In the genomic region with DNA sequence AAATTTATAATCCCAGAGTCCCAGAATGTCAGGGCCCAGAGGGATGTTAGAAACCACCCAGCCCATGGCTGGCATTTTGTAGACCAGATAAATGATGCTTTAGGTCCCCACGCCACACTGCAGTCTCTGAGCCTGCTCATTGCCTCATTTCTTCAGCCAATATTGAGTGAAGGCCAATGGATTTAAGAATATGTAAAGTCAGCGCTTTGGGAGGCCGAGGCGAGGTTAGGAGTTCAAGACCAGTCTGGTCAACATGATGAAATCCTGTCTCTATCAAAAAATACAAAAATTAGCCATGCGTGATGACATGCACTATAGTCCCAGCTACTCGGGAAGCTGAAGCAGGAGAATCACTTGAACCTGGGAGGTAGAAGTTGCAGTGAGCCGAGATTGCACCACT, we compare ENCODE assay signal across 26 cellular contexts. TPM values are rescaled to one million over a fixed set of nuclear protein-coding genes. Genes with fewer than 3 reads are reported as not detected.
DNase-seq lines count a peak whose midpoint lies in the region; ATAC-seq, FAIRE-seq and TF ChIP-seq lines count a peak whose summit lies in the region.
"Had no signal": no experiment of that assay in that cellular context is flagged by ENCODE, and none has a peak within 500 bp of the region (broad histone marks: within the 10 kb centered on the region; RNA-seq: fewer than 3 reads in every experiment).

No MANE protein-coding gene starts in this region.

- no peaks in the 10 kb centered on the region for H3K9me2 ChIP-seq in MM.1S (replicated peaks; ENCODE audit: insufficient read depth, low read length)

- H3K4me1 ChIP-seq in A549 (peaks cover 15% of the 10 kb centered on the region), MM.1S (ENCODE audit: low read length) (no peaks in the 10 kb centered on the region)
- H3K4me1 ChIP-seq: BE2C, HAP-1 had no signal

- no peaks in the 10 kb centered on the region for H4K20me1 ChIP-seq in MM.1S (ENCODE audit: insufficient read depth, low read length)
- H4K20me1 ChIP-seq: BLaER1 treated with 17β-estradiol and CSF1 and Interleukin-3, amounts not matched to agents 10 nM and 100 nM had no signal

- TF ChIP-seq CTCF in A549 (IDR thresholded peaks at IDR 0.05) (no peak), MM.1S (IDR thresholded peaks at IDR 0.05; ENCODE audit: low read length) (no peak), natural killer cell (IDR thresholded peaks at IDR 0.05) (no peak)

- TF ChIP-seq EP300 in A549 (IDR thresholded peaks at IDR 0.05): no peak

- H3K9ac ChIP-seq in MM.1S (ENCODE audit: low read length): no peak overlapping the region
- H3K9ac ChIP-seq: BLaER1 treated with 17β-estradiol and CSF1 and Interleukin-3, amounts not matched to agents 10 nM and 100 nM had no signal

- H3K4me3 Mint-ChIP-seq in activated naive CD4-positive, alpha-beta T cell treated with anti-CD3 and anti-CD28 coated beads, Interleukin-2, amount 50 U/mL, for 24 hours: no peak overlapping the region
- H3K4me3 Mint-ChIP-seq in natural killer cell: no peak overlapping the region
- H3K4me3 Mint-ChIP-seq: CD14-positive monocyte; CD4-positive, alpha-beta T cell; CD8-positive, alpha-beta memory T cell; HFFc6 had no signal

- H3K4me1 Mint-ChIP-seq in activated naive CD4-positive, alpha-beta T cell treated with anti-CD3 and anti-CD28 coated beads, Interleukin-2, amount 50 U/mL, for 24 hours: no peaks in the 10 kb centered on the region
- peaks cover 0 to 5% of the 10 kb centered on the region in 2 donors for H3K4me1 Mint-ChIP-seq in natural killer cell
- H3K4me1 Mint-ChIP-seq: CD14-positive monocyte; CD8-positive, alpha-beta memory T cell had no signal

- ATAC-seq in A549 (no peak), left colon (no peak), natural killer cell (no peak)

- POLR2A ChIA-PET in A549 (lab: Yijun Ruan, JAX): no interaction called here

- no peaks in the 10 kb centered on the region for H3K79me2 ChIP-seq in MM.1S (ENCODE audit: low read length)

- WGBS in A549 (ENCODE audit: missing lambda C conversion rate): 93% methylated on average over 7 of the region's 7 CpGs

- H3K36me3 Mint-ChIP-seq in activated naive CD4-positive, alpha-beta T cell treated with anti-CD3 and anti-CD28 coated beads, Interleukin-2, amount 50 U/mL, for 24 hours: no peaks in the 10 kb centered on the region
- no peaks in the 10 kb centered on the region for H3K36me3 Mint-ChIP-seq in natural killer cell
- H3K36me3 Mint-ChIP-seq: CD14-positive monocyte; CD8-positive, alpha-beta memory T cell had no signal

- H3K9me3 ChIP-seq in A549 (no peaks in the 10 kb centered on the region), MM.1S (replicated peaks; ENCODE audit: insufficient read depth, low read length) (no peaks in the 10 kb centered on the region)
- H3K9me3 ChIP-seq: BE2C; BLaER1 treated with 17β-estradiol and CSF1 and Interleukin-3, amounts not matched to agents 10 nM and 100 nM; HAP-1 had no signal

- no peak for FAIRE-seq in A549 (lab: Jason Lieb, UNC)
- FAIRE-seq: A204.1, D721Med, GM12891, GM18507, H54 had no signal

- H3K27ac ChIP-seq in A549 (no peak overlapping the region), MM.1S (ENCODE audit: low read length) (no peak overlapping the region)
- H3K27ac ChIP-seq: 22Rv1; BLaER1 treated with 17β-estradiol and CSF1 and Interleukin-3, amounts not matched to agents 10 nM and 100 nM had no signal

- H3K27me3 Mint-ChIP-seq in activated naive CD4-positive, alpha-beta T cell treated with anti-CD3 and anti-CD28 coated beads, Interleukin-2, amount 50 U/mL, for 24 hours: peaks cover 10% of the 10 kb centered on the region
- peaks cover 20 to 34% of the 10 kb centered on the region in 2 donors for H3K27me3 Mint-ChIP-seq in natural killer cell (ENCODE audit: low read depth in 2 of 2)

- H3K27me3 ChIP-seq in MM.1S (replicated peaks; ENCODE audit: insufficient read depth, low read length): no peaks in the 10 kb centered on the region
- H3K27me3 ChIP-seq: BLaER1 treated with 17β-estradiol and CSF1 and Interleukin-3, amounts not matched to agents 10 nM and 100 nM had no signal

- CTCF ChIA-PET in A549 (lab: Yijun Ruan, JAX): interaction anchor here (1.3 kb wide), 1 partner anchor 8 kb away, joined by 6 read pairs; no protein-coding TSS in a partner anchor

- DNase-seq in activated naive CD4-positive, alpha-beta T cell treated with Interleukin-2 at 50 U/mL for 16 hours: no peak
- no peak for DNase-seq in A549 (ENCODE audit: low read depth in 1 of 2, low spot score in 1 of 2)
- DNase-seq in MM.1S: no peak
- DNase-seq in left colon: no peak
- no peak for DNase-seq in natural killer cell
- DNase-seq: ACHN; AML-193; BE2C; CD4-positive, alpha-beta T cell; CD8-positive, alpha-beta memory T cell; DMS 273 treated with DMSO at 0.1 percent for 48 hours; DMS79; EL; GF-D8; GOT3; HFFc6 had no signal

- no peaks in the 10 kb centered on the region for H3K36me3 ChIP-seq in MM.1S (replicated peaks; ENCODE audit: insufficient read depth, low read length)
- H3K36me3 ChIP-seq: BE2C; BLaER1 treated with 17β-estradiol and CSF1 and Interleukin-3, amounts not matched to agents 10 nM and 100 nM; HAP-1 had no signal

- TF ChIP-seq POLR2A in A549 (IDR thresholded peaks at IDR 0.05; ENCODE audit: low read length): no peak

- H3K27ac Mint-ChIP-seq in activated naive CD4-positive, alpha-beta T cell treated with anti-CD3 and anti-CD28 coated beads, Interleukin-2, amount 50 U/mL, for 24 hours: peak overlapping the region; percentile 17
- no peak overlapping the region for H3K27ac Mint-ChIP-seq in natural killer cell
- H3K27ac Mint-ChIP-seq: CD4-positive, alpha-beta T cell; HFFc6 had no signal

- H3K4me3 ChIP-seq in A549 (no peak overlapping the region), MM.1S (ENCODE audit: low read length) (no peak overlapping the region)
- H3K4me3 ChIP-seq: BLaER1 treated with 17β-estradiol and CSF1 and Interleukin-3, amounts not matched to agents 10 nM and 100 nM; HAP-1 had no signal

- intact Hi-C loops in left colon (cut with DNase I, micrococcal nuclease): no loop called here
- intact Hi-C loops in natural killer cell (cut with micrococcal nuclease): no loop called here

- no peak for TF ChIP-seq RAD21 in A549 (conservative IDR thresholded peaks at IDR 0.05 in 1 of 2, IDR thresholded peaks at IDR 0.05 in 1 of 2)

- no peak overlapping the region for H3K4me2 ChIP-seq in A549
- peak overlapping the region; percentile 12; the same call in 1 of the 2 replicates for H3K4me2 ChIP-seq in MM.1S (ENCODE audit: low read depth, low read length)
- H3K4me2 ChIP-seq: BLaER1 treated with 17β-estradiol and CSF1 and Interleukin-3, amounts not matched to agents 10 nM and 100 nM had no signal

- no peaks in the 10 kb centered on the region for H3K9me3 Mint-ChIP-seq in activated naive CD4-positive, alpha-beta T cell treated with anti-CD3 and anti-CD28 coated beads, Interleukin-2, amount 50 U/mL, for 24 hours
- no peaks in the 10 kb centered on the region for H3K9me3 Mint-ChIP-seq in natural killer cell
- H3K9me3 Mint-ChIP-seq: CD14-positive monocyte; CD4-positive, alpha-beta T cell; CD8-positive, alpha-beta memory T cell; HFFc6 had no signal

- no peaks in the 10 kb centered on the region for H3F3A ChIP-seq in MM.1S (ENCODE audit: insufficient read depth, low read length)

- H2AFZ ChIP-seq in MM.1S (ENCODE audit: low read length): peak overlapping the region; percentile 59; the same call in 1 of the 2 replicates

TF ChIP-seq in A549, 52 proteins besides CTCF, POLR2A, EP300 and RAD21:
- TF ChIP-seq HOXA7 (CRISPR knock-in tag; IDR thresholded peaks at IDR 0.05) (no peak), NR3C1 (IDR thresholded peaks at IDR 0.05) (no peak), MAFK (IDR thresholded peaks at IDR 0.05; ENCODE audit: partially characterized antibody) (peak; percentile 75), ZSCAN20 (CRISPR knock-in tag; IDR thresholded peaks at IDR 0.05) (no peak), CEBPB (IDR thresholded peaks at IDR 0.05) (no peak), PHF8 (IDR thresholded peaks at IDR 0.05; ENCODE audit: borderline replicate concordance, low read depth) (no peak)
- TF ChIP-seq, protein P1, sequence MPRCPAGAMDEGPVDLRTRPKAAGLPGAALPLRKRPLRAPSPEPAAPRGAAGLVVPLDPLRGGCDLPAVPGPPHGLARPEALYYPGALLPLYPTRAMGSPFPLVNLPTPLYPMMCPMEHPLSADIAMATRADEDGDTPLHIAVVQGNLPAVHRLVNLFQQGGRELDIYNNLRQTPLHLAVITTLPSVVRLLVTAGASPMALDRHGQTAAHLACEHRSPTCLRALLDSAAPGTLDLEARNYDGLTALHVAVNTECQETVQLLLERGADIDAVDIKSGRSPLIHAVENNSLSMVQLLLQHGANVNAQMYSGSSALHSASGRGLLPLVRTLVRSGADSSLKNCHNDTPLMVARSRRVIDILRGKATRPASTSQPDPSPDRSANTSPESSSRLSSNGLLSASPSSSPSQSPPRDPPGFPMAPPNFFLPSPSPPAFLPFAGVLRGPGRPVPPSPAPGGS (IDR thresholded peaks at IDR 0.05): no peak
- TF ChIP-seq, protein P2, sequence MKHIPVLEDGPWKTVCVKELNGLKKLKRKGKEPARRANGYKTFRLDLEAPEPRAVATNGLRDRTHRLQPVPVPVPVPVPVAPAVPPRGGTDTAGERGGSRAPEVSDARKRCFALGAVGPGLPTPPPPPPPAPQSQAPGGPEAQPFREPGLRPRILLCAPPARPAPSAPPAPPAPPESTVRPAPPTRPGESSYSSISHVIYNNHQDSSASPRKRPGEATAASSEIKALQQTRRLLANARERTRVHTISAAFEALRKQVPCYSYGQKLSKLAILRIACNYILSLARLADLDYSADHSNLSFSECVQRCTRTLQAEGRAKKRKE (CRISPR knock-in tag; IDR thresholded peaks at IDR 0.05; ENCODE audit: low read depth): no peak
TF ChIP-seq in A549: peak in this region for 1.

RNA-seq across cellular contexts. Expression of gene ADRA1B, which starts 45.5 kb away (rescaled TPM):
- 4.4 and 5.1 TPM in 2 replicates for polyA plus RNA-seq in A549 (2011; rRNA removed)
- polyA plus RNA-seq in A549 (2012; cell fraction: cytosol; rRNA removed): 6.5 and 10.7 TPM in 2 replicates
- polyA plus RNA-seq in A549 (2012; cell fraction: nucleus; rRNA removed): 8.3 and 12.5 TPM in 2 replicates
- polyA plus RNA-seq in A549 (2017; fragmentation: RNase III; extraction: RNeasy Plus Mini Kit Qiagen cat#74134 plus additional on column Dnase treatment): 6.5 to 10.0 TPM (median 8.5 TPM) in 3 replicates
- polyA minus RNA-seq in A549 (2011; rRNA and poly(A)+ RNA removed): 6.8 and 10.2 TPM in 2 replicates
- 1 to 10 TPM; 1.1 to 2.5 TPM for total RNA-seq in left colon
- not detected for total RNA-seq in natural killer cell
- total RNA-seq: CD4-positive, alpha-beta T cell; CD8-positive, alpha-beta memory T cell had no signal
- polyA plus RNA-seq: CD14-positive monocyte; CD8-positive, alpha-beta memory T cell had no signal

RNA-seq across cellular contexts. Expression of gene TTC1, which starts 47.2 kb away (rescaled TPM):
- polyA plus RNA-seq in A549 (2011; rRNA removed): 48.6 and 64.9 TPM in 2 replicates
- polyA plus RNA-seq in A549 (2012; cell fraction: cytosol; rRNA removed): 27.3 and 29.1 TPM in 2 replicates
- 10.4 and 19.2 TPM in 2 replicates for polyA plus RNA-seq in A549 (2012; cell fraction: nucleus; rRNA removed)
- polyA plus RNA-seq in A549 (2017; fragmentation: RNase III; extraction: RNeasy Plus Mini Kit Qiagen cat#74134 plus additional on column Dnase treatment): 77.8 to 79.7 TPM (median 78.1 TPM) in 3 replicates
- polyA minus RNA-seq in A549 (2011; rRNA and poly(A)+ RNA removed): 23.3 and 24.6 TPM in 2 replicates
- total RNA-seq in left colon: 10 to 100 TPM; 40.2 to 41.7 TPM
- total RNA-seq in natural killer cell: 10 to 100 TPM; 28.1 to 34.9 (median 33.6) TPM
